ENCODE assay signal across 10 cellular contexts in genomic region chr1:245166471-245166885, GRCh38. TPM values are rescaled to one million over a fixed set of nuclear protein-coding genes. Genes with fewer than 3 reads are reported as not detected.
DNase-seq lines count a peak whose midpoint lies in the region; ATAC-seq, FAIRE-seq and TF ChIP-seq lines count a peak whose summit lies in the region.
"Had no signal": no experiment of that assay in that cellular context is flagged by ENCODE, and none has a peak within 500 bp of the region (broad histone marks: within the 10 kb centered on the region; RNA-seq: fewer than 3 reads in every experiment).

No MANE protein-coding gene starts in this region.

- no peaks in the 10 kb centered on the region for H3K36me3 Mint-ChIP-seq in activated naive CD4-positive, alpha-beta T cell treated with anti-CD3 and anti-CD28 coated beads, Interleukin-2, amount 50 U/mL, for 24 hours
- H3K36me3 Mint-ChIP-seq in activated naive CD4-positive, alpha-beta T cell treated with anti-CD3 and anti-CD28 coated beads for 36 hours (ENCODE audit: low read depth), result no peaks in the 10 kb centered on the region

- peaks cover 49% of the 10 kb centered on the region for H3K27me3 Mint-ChIP-seq in activated naive CD4-positive, alpha-beta T cell treated with anti-CD3 and anti-CD28 coated beads, Interleukin-2, amount 50 U/mL, for 24 hours
- H3K27me3 Mint-ChIP-seq in activated naive CD4-positive, alpha-beta T cell treated with anti-CD3 and anti-CD28 coated beads for 36 hours (ENCODE audit: low read depth), result peaks cover 52% of the 10 kb centered on the region

- no peak for TF ChIP-seq POLR2A in thyroid gland (IDR thresholded peaks at IDR 0.05)

- WGBS in thyroid gland, 2 donors, result 9 to 36% methylated on average over 10 of the region's 10 CpGs

- ATAC-seq in HG02981 (IDR thresholded peaks at IDR 0.05; ENCODE audit: unreplicated experiment), result no peak

- no peaks in the 10 kb centered on the region for H3K4me1 Mint-ChIP-seq in activated naive CD4-positive, alpha-beta T cell treated with anti-CD3 and anti-CD28 coated beads, Interleukin-2, amount 50 U/mL, for 24 hours
- H3K4me1 Mint-ChIP-seq in activated naive CD4-positive, alpha-beta T cell treated with anti-CD3 and anti-CD28 coated beads for 36 hours (ENCODE audit: low read depth), result no peaks in the 10 kb centered on the region

- H3K4me1 ChIP-seq in kidney (ENCODE audit: control insufficient read depth in 1 of 2, insufficient read depth in 1 of 2, low read depth in 1 of 2, low read length in 2 of 2), result peaks cover 0 to 5% of the 10 kb centered on the region in 2 donors
- H3K4me1 ChIP-seq in thyroid gland, result peaks cover 0 to 4% of the 10 kb centered on the region in 2 donors

- H3K36me3 ChIP-seq in kidney (ENCODE audit: control insufficient read depth in 1 of 2, insufficient read depth in 2 of 2, low read length in 2 of 2) (no peaks in the 10 kb centered on the region), thyroid gland (no peaks in the 10 kb centered on the region)

- no peaks in the 10 kb centered on the region for H3K9me3 ChIP-seq in kidney (ENCODE audit: control insufficient read depth in 1 of 2, low read length in 2 of 2)
- no peaks in the 10 kb centered on the region for H3K9me3 ChIP-seq in thyroid gland

- no peak for DNase-seq in activated naive CD4-positive, alpha-beta T cell treated with anti-CD3 and anti-CD28 coated beads for 36 hours
- DNase-seq in cerebellar cortex (ENCODE audit: low spot score) (peak; percentile 38), kidney (no peak), thyroid gland (peak; percentile 15), putamen (ENCODE audit: low spot score) (no peak)
- DNase-seq in stimulated activated CD4-positive, alpha-beta T cell treated with anti-CD3 and anti-CD28 coated beads, Interleukin-4, amount 100 ng/mL, for 24 hours, result no peak
- DNase-seq: 8988T, NCI-H1417 treated with DMSO at 0.1 percent for 48 hours had no signal

- H3K4me3 ChIP-seq in kidney (ENCODE audit: low read length in 2 of 2), result peak overlapping the region; percentile 5 to 36
- H3K4me3 ChIP-seq in thyroid gland (replicated peaks in 1 of 3), result no peak overlapping the region

- peak overlapping the region in 1 of 2 donors; percentile 17 for H3K9ac ChIP-seq in kidney (ENCODE audit: low read length in 2 of 2)

- H3K4me3 Mint-ChIP-seq in activated naive CD4-positive, alpha-beta T cell treated with anti-CD3 and anti-CD28 coated beads, Interleukin-2, amount 50 U/mL, for 24 hours, result no peak overlapping the region
- no peak overlapping the region for H3K4me3 Mint-ChIP-seq in activated naive CD4-positive, alpha-beta T cell treated with anti-CD3 and anti-CD28 coated beads for 36 hours

- no peaks in the 10 kb centered on the region for H3K9me3 Mint-ChIP-seq in activated naive CD4-positive, alpha-beta T cell treated with anti-CD3 and anti-CD28 coated beads, Interleukin-2, amount 50 U/mL, for 24 hours
- H3K9me3 Mint-ChIP-seq in activated naive CD4-positive, alpha-beta T cell treated with anti-CD3 and anti-CD28 coated beads for 36 hours, result no peaks in the 10 kb centered on the region

- TF ChIP-seq CTCF in kidney (IDR thresholded peaks at IDR 0.05; ENCODE audit: borderline replicate concordance, extremely low read depth, insufficient read depth) (no peak), thyroid gland (IDR thresholded peaks at IDR 0.05) (no peak)

- FAIRE-seq in kidney (lab: Jason Lieb, UNC), result no peak

- intact Hi-C loops in activated naive CD4-positive, alpha-beta T cell treated with anti-CD3 and anti-CD28 coated beads for 36 hours (cut with micrococcal nuclease), result no loop called here
- intact Hi-C loops in kidney (cut with DNase I) (no loop called here), thyroid gland (cut with DNase I) (no loop called here)

- H3K27me3 ChIP-seq in thyroid gland, result no peaks in the 10 kb centered on the region

- peak overlapping the region; percentile 9 for H3K27ac Mint-ChIP-seq in activated naive CD4-positive, alpha-beta T cell treated with anti-CD3 and anti-CD28 coated beads, Interleukin-2, amount 50 U/mL, for 24 hours
- no peak overlapping the region for H3K27ac Mint-ChIP-seq in activated naive CD4-positive, alpha-beta T cell treated with anti-CD3 and anti-CD28 coated beads for 36 hours

- H3K27ac ChIP-seq in kidney (ENCODE audit: low read depth in 2 of 2, low read length in 2 of 2) (peak overlapping the region; percentile 13 to 52), thyroid gland (no peak overlapping the region)

- CTCF ChIA-PET in activated naive CD4-positive, alpha-beta T cell treated with anti-CD3 and anti-CD28 coated beads for 36 hours (lab: Charles Lee), result no interaction called here

RNA-seq across cellular contexts. Expression of gene KIF26B, which starts 11.7 kb away (rescaled TPM):
- under 1 TPM in 1 of 2 experiments, not detected in 1; 0.05 TPM for total RNA-seq in activated naive CD4-positive, alpha-beta T cell treated with anti-CD3 and anti-CD28 coated beads for 36 hours
- total RNA-seq in kidney (10.7 TPM), thyroid gland (1 to 10 TPM; 2.4 to 6.7 (median 6.1) TPM)
- polyA plus RNA-seq in kidney (ENCODE audit: insufficient read depth, low read depth, low replicate concordance), result 0.52 TPM

Comparison
In these comparisons a context has a peak if more than half of its experiments do, and no peak if none do; other contexts are left out.
1. DNase-seq: peak in cerebellar cortex (single experiment) and thyroid gland (2 of 2); none in activated naive CD4-positive, alpha-beta T cell treated with anti-CD3 and anti-CD28 coated beads for 36 hours (single experiment), kidney (single experiment), stimulated activated CD4-positive, alpha-beta T cell treated with anti-CD3 and anti-CD28 coated beads, Interleukin-4, amount 100 ng/mL, for 24 hours (single experiment) and putamen (single experiment).
2. H3K27ac ChIP-seq: peak in kidney (2 of 2); none in thyroid gland (0 of 3).
3. H3K4me3 ChIP-seq: peak in kidney (2 of 2); none in thyroid gland (0 of 3).